Comparison of ENCODE assay signal across 1 cellular context in the genomic region with DNA sequence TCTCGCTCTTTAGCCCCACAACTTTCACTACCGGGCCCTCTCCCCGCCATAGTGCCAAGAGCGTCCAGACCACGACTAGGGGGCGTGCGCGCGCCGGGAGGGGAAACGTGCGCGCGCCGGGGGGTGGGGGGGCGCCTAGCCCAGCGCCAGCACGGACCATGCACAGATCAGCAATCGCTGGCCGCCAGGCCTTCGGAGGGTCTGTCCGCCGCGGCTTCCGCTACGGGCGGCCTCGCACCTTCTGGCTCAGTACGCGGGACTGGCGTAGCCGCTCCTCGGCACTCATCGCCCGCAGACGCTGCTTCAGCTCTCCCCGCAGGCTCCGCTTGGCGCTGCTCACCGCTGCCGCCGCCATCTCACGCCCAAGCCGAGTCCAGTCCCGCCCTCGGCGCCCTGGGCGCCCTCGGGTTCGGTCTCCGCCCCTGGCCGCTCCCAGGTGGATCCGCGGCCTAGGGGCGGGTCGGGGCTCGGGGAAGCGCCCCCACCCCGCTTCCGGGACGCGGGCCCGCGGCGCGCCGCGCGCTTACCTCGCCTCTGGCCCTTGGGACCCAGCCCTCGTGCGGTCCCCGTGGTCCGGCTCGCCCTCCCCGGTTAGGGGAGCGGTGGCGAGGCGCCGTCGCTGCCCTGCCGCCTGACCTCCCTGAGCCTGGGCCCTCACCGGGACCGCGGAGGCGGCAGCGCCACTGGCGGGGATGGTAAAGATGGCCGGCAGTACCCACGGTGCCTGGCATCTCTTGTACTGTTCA.
TF ChIP-seq lines count a peak whose summit lies in the region.

A gene (minus strand): TSS at position 381 of the 746 bp plus-strand sequence. CDS start 26 bp downstream, at position 355.

TF ChIP-seq in K562, 482 proteins besides CTCF, POLR2A, EP300 and RAD21 (continued from another document and continues in another):
- TF ChIP-seq, protein P1, sequence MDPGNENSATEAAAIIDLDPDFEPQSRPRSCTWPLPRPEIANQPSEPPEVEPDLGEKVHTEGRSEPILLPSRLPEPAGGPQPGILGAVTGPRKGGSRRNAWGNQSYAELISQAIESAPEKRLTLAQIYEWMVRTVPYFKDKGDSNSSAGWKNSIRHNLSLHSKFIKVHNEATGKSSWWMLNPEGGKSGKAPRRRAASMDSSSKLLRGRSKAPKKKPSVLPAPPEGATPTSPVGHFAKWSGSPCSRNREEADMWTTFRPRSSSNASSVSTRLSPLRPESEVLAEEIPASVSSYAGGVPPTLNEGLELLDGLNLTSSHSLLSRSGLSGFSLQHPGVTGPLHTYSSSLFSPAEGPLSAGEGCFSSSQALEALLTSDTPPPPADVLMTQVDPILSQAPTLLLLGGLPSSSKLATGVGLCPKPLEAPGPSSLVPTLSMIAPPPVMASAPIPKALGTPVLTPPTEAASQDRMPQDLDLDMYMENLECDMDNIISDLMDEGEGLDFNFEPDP (CRISPR knock-in tag; IDR thresholded peaks at IDR 0.05) = peak; percentile 33; the same call in 1 of the 2 replicates
- TF ChIP-seq RBBP5 (IDR thresholded peaks at IDR 0.05; ENCODE audit: borderline replicate concordance, insufficient read depth, low read length, poor library complexity, severe bottlenecking) (peak; percentile 76), KLF10 (CRISPR knock-in tag; IDR thresholded peaks at IDR 0.05) (no peak), ZNF232 (CRISPR knock-in tag; IDR thresholded peaks at IDR 0.05) (peak; percentile 86; the same call in 1 of the 2 replicates), CEBPG (CRISPR knock-in tag; IDR thresholded peaks at IDR 0.05) (no peak; the same call in 1 of the 2 replicates), CEBPG (tag; conservative IDR thresholded peaks at IDR 0.05 in 1 of 2, IDR thresholded peaks at IDR 0.05 in 1 of 2) (no peak), JUND (IDR thresholded peaks at IDR 0.05; ENCODE audit: borderline replicate concordance, low read depth, low read length) (no peak), JUND (tag; IDR thresholded peaks at IDR 0.05; ENCODE audit: borderline replicate concordance, low read depth, low read length) (no peak; the same call in 2 of the 3 replicates), ARID1B (IDR thresholded peaks at IDR 0.05) (peak; percentile 48; the same call in 1 of the 2 replicates), KDM1A (IDR thresholded peaks at IDR 0.05) (no peak), FOSL1 (tag; conservative IDR thresholded peaks at IDR 0.05) (0 out of 2 replicates have a peak, but pooled peaks have one; percentile 13), SP2 (IDR thresholded peaks at IDR 0.05; ENCODE audit: extremely low read depth, low read depth, low read length, poor library complexity, severe bottlenecking) (no peak), BACH1 (tag; IDR thresholded peaks at IDR 0.05) (no peak), SMC3 (conservative IDR thresholded peaks at IDR 0.05; ENCODE audit: insufficient read depth, low read depth, low read length) (peak; percentile 21; the same call in 1 of the 2 replicates), U2AF1 (optimal IDR thresholded peaks at IDR 0.05; ENCODE audit: low read depth, low read length) (peak; percentile 84), SREBF1 (IDR thresholded peaks at IDR 0.05; ENCODE audit: borderline replicate concordance, low read depth, low read length) (no peak), ZNF311 (CRISPR knock-in tag; IDR thresholded peaks at IDR 0.05) (no peak), SMAD2 (IDR thresholded peaks at IDR 0.05; ENCODE audit: low read depth, low read length) (no peak), FOXA1 (IDR thresholded peaks at IDR 0.05; ENCODE audit: borderline replicate concordance) (no peak), PHF20 (IDR thresholded peaks at IDR 0.05; ENCODE audit: partially characterized antibody) (peak; percentile 70), CREM (IDR thresholded peaks at IDR 0.05; ENCODE audit: low read depth) (peak; percentile 28), SIRT6 (IDR thresholded peaks at IDR 0.05; ENCODE audit: low read depth, low read length) (no peak), MTA3 (IDR thresholded peaks at IDR 0.05; ENCODE audit: borderline replicate concordance) (peak; percentile 75; the same call in 1 of the 2 replicates), ZNF197 (CRISPR knock-in tag; IDR thresholded peaks at IDR 0.05; ENCODE audit: low read depth) (0 out of 2 replicates have a peak, but pooled peaks have one; percentile 7), CTBP1 (IDR thresholded peaks at IDR 0.05; ENCODE audit: borderline replicate concordance) (peak; percentile 89), NR3C1 (CRISPR knock-in tag; IDR thresholded peaks at IDR 0.05) (peak; percentile 97), CBX1 (IDR thresholded peaks at IDR 0.05; ENCODE audit: low read depth) (peak; percentile 95), ZNF431 (CRISPR knock-in tag; IDR thresholded peaks at IDR 0.05) (peak; percentile 89), PRMT5 (CRISPR knock-in tag; IDR thresholded peaks at IDR 0.05) (no peak), PHTF2 (CRISPR knock-in tag; IDR thresholded peaks at IDR 0.05) (no peak), KDM4B (IDR thresholded peaks at IDR 0.05; ENCODE audit: borderline replicate concordance in 2 of 2, low read depth in 1 of 2) (peak in 1 of 2 experiments; percentile 85; a peak in 1 of 4 replicates), MED1 (CRISPR knock-in tag; IDR thresholded peaks at IDR 0.05; ENCODE audit: borderline replicate concordance) (no peak), FIP1L1 (IDR thresholded peaks at IDR 0.05; ENCODE audit: low read depth, low read length, poor library complexity, severe bottlenecking) (peak; percentile 83), HDAC8 (tag; IDR thresholded peaks at IDR 0.05) (peak; percentile 67), POLR2AphosphoS5 (IDR thresholded peaks at IDR 0.05; ENCODE audit: control insufficient read depth, insufficient read depth, low read depth, low read length) (no peak; the same call in none of the 2 replicates), TBP (optimal IDR thresholded peaks at IDR 0.05; ENCODE audit: low read depth, low read length) (peak; percentile 63), KLF1 (tag; IDR thresholded peaks at IDR 0.05) (peak; percentile 90), HDAC1 (IDR thresholded peaks at IDR 0.05) (peak in 1 of 2 experiments; percentile 36; a peak in 1 of 4 replicates), TGIF2 (CRISPR knock-in tag; IDR thresholded peaks at IDR 0.05) (peak; percentile 22; the same call in 1 of the 2 replicates), HEY1 (CRISPR knock-in tag; IDR thresholded peaks at IDR 0.05; ENCODE audit: borderline replicate concordance) (no peak)
- TF ChIP-seq, protein P2, sequence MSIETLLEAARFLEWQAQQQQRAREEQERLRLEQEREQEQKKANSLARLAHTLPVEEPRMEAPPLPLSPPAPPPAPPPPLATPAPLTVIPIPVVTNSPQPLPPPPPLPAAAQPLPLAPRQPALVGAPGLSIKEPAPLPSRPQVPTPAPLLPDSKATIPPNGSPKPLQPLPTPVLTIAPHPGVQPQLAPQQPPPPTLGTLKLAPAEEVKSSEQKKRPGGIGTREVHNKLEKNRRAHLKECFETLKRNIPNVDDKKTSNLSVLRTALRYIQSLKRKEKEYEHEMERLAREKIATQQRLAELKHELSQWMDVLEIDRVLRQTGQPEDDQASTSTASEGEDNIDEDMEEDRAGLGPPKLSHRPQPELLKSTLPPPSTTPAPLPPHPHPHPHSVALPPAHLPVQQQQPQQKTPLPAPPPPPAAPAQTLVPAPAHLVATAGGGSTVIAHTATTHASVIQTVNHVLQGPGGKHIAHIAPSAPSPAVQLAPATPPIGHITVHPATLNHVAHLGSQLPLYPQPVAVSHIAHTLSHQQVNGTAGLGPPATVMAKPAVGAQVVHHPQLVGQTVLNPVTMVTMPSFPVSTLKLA (conservative IDR thresholded peaks at IDR 0.05) = peak; percentile 69 to 85
- TF ChIP-seq, protein P3, sequence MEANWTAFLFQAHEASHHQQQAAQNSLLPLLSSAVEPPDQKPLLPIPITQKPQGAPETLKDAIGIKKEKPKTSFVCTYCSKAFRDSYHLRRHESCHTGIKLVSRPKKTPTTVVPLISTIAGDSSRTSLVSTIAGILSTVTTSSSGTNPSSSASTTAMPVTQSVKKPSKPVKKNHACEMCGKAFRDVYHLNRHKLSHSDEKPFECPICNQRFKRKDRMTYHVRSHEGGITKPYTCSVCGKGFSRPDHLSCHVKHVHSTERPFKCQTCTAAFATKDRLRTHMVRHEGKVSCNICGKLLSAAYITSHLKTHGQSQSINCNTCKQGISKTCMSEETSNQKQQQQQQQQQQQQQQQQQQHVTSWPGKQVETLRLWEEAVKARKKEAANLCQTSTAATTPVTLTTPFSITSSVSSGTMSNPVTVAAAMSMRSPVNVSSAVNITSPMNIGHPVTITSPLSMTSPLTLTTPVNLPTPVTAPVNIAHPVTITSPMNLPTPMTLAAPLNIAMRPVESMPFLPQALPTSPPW (CRISPR knock-in tag; IDR thresholded peaks at IDR 0.05) = peak; percentile 98
- TF ChIP-seq, protein P4, sequence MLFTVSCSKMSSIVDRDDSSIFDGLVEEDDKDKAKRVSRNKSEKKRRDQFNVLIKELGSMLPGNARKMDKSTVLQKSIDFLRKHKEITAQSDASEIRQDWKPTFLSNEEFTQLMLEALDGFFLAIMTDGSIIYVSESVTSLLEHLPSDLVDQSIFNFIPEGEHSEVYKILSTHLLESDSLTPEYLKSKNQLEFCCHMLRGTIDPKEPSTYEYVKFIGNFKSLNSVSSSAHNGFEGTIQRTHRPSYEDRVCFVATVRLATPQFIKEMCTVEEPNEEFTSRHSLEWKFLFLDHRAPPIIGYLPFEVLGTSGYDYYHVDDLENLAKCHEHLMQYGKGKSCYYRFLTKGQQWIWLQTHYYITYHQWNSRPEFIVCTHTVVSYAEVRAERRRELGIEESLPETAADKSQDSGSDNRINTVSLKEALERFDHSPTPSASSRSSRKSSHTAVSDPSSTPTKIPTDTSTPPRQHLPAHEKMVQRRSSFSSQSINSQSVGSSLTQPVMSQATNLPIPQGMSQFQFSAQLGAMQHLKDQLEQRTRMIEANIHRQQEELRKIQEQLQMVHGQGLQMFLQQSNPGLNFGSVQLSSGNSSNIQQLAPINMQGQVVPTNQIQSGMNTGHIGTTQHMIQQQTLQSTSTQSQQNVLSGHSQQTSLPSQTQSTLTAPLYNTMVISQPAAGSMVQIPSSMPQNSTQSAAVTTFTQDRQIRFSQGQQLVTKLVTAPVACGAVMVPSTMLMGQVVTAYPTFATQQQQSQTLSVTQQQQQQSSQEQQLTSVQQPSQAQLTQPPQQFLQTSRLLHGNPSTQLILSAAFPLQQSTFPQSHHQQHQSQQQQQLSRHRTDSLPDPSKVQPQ (CRISPR knock-in tag; IDR thresholded peaks at IDR 0.05; ENCODE audit: borderline replicate concordance) = no peak
- TF ChIP-seq, protein P5, sequence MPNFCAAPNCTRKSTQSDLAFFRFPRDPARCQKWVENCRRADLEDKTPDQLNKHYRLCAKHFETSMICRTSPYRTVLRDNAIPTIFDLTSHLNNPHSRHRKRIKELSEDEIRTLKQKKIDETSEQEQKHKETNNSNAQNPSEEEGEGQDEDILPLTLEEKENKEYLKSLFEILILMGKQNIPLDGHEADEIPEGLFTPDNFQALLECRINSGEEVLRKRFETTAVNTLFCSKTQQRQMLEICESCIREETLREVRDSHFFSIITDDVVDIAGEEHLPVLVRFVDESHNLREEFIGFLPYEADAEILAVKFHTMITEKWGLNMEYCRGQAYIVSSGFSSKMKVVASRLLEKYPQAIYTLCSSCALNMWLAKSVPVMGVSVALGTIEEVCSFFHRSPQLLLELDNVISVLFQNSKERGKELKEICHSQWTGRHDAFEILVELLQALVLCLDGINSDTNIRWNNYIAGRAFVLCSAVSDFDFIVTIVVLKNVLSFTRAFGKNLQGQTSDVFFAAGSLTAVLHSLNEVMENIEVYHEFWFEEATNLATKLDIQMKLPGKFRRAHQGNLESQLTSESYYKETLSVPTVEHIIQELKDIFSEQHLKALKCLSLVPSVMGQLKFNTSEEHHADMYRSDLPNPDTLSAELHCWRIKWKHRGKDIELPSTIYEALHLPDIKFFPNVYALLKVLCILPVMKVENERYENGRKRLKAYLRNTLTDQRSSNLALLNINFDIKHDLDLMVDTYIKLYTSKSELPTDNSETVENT (CRISPR knock-in tag; IDR thresholded peaks at IDR 0.05) = peak; percentile 83; the same call in 1 of the 2 replicates
- TF ChIP-seq, protein P6, sequence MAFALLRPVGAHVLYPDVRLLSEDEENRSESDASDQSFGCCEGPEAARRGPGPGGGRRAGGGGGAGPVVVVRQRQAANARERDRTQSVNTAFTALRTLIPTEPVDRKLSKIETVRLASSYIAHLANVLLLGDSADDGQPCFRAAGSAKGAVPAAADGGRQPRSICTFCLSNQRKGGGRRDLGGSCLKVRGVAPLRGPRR (CRISPR knock-in tag; IDR thresholded peaks at IDR 0.05) = 0 out of 2 replicates have a peak, but pooled peaks have one; percentile 44
- TF ChIP-seq, protein P7, sequence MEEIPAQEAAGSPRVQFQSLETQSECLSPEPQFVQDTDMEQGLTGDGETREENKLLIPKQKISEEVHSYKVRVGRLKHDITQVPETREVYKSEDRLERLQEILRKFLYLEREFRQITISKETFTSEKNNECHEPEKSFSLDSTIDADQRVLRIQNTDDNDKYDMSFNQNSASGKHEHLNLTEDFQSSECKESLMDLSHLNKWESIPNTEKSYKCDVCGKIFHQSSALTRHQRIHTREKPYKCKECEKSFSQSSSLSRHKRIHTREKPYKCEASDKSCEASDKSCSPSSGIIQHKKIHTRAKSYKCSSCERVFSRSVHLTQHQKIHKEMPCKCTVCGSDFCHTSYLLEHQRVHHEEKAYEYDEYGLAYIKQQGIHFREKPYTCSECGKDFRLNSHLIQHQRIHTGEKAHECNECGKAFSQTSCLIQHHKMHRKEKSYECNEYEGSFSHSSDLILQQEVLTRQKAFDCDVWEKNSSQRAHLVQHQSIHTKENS (CRISPR knock-in tag; IDR thresholded peaks at IDR 0.05) = no peak
- TF ChIP-seq, protein P8, sequence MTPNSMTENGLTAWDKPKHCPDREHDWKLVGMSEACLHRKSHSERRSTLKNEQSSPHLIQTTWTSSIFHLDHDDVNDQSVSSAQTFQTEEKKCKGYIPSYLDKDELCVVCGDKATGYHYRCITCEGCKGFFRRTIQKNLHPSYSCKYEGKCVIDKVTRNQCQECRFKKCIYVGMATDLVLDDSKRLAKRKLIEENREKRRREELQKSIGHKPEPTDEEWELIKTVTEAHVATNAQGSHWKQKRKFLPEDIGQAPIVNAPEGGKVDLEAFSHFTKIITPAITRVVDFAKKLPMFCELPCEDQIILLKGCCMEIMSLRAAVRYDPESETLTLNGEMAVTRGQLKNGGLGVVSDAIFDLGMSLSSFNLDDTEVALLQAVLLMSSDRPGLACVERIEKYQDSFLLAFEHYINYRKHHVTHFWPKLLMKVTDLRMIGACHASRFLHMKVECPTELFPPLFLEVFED (CRISPR knock-in tag; conservative IDR thresholded peaks at IDR 0.05) = no peak
- TF ChIP-seq, protein P9, sequence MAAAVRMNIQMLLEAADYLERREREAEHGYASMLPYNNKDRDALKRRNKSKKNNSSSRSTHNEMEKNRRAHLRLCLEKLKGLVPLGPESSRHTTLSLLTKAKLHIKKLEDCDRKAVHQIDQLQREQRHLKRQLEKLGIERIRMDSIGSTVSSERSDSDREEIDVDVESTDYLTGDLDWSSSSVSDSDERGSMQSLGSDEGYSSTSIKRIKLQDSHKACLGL (CRISPR knock-in tag; IDR thresholded peaks at IDR 0.05; ENCODE audit: borderline replicate concordance, poor library complexity, severe bottlenecking) = no peak
- TF ChIP-seq, protein P10, sequence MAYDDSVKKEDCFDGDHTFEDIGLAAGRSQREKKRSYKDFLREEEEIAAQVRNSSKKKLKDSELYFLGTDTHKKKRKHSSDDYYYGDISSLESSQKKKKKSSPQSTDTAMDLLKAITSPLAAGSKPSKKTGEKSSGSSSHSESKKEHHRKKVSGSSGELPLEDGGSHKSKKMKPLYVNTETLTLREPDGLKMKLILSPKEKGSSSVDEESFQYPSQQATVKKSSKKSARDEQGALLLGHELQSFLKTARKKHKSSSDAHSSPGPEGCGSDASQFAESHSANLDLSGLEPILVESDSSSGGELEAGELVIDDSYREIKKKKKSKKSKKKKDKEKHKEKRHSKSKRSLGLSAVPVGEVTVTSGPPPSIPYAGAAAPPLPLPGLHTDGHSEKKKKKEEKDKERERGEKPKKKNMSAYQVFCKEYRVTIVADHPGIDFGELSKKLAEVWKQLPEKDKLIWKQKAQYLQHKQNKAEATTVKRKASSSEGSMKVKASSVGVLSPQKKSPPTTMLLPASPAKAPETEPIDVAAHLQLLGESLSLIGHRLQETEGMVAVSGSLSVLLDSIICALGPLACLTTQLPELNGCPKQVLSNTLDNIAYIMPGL (CRISPR knock-in tag; IDR thresholded peaks at IDR 0.05) = no peak
